In genomic region chr7:158829021-158829341, GRCh38 we compare ENCODE assay signal across 7 cellular contexts. TPM values are rescaled to one million over a fixed set of nuclear protein-coding genes. Genes with fewer than 3 reads are reported as not detected.
DNase-seq lines count a peak whose midpoint lies in the region; ATAC-seq, FAIRE-seq and TF ChIP-seq lines count a peak whose summit lies in the region.

No MANE protein-coding gene starts in this region.

- FAIRE-seq in HTR-8/SVneo (lab: Jason Lieb, UNC) (no peak), bronchial epithelial cell (lab: Jason Lieb, UNC) (no peak), kidney (lab: Jason Lieb, UNC) (no peak)

- peak overlapping the region; percentile 58 to 81 for H3K9ac ChIP-seq in kidney (ENCODE audit: low read length in 2 of 2)

- H3K4me1 ChIP-seq in kidney (ENCODE audit: control insufficient read depth in 1 of 2, insufficient read depth in 1 of 2, low read depth in 1 of 2, low read length in 2 of 2) = peaks cover 5 to 9% of the 10 kb centered on the region in 2 donors

- H3K36me3 ChIP-seq in bronchial epithelial cell (ENCODE audit: control insufficient read depth, insufficient read depth, low read length) (no peaks in the 10 kb centered on the region), kidney (ENCODE audit: control insufficient read depth in 1 of 2, insufficient read depth in 2 of 2, low read length in 2 of 2) (no peaks in the 10 kb centered on the region)

- peak overlapping the region; percentile 98 to 99 for H3K27ac ChIP-seq in kidney (ENCODE audit: low read depth in 2 of 2, low read length in 2 of 2)

- peak; percentile 58 for DNase-seq in GM04504 (ENCODE audit: low read depth)
- peak; percentile 41 for DNase-seq in HTR-8/SVneo (ENCODE audit: insufficient read length, low spot score)
- peak; percentile 55 for DNase-seq in bronchial epithelial cell (ENCODE audit: low read depth)
- no peak for DNase-seq in kidney
- DNase-seq in stimulated activated CD4-positive, alpha-beta T cell treated with anti-CD3 and anti-CD28 coated beads, Interleukin-12 subunit alpha, Interleukin-12 subunit beta, amount 100 ng/mL, for 48 hours (ENCODE audit: low read depth in 2 of 3, low spot score in 1 of 3) = peak in 2 of 3 donors; percentile 62 to 66

- TF ChIP-seq CTCF in bronchial epithelial cell (IDR thresholded peaks at IDR 0.05; ENCODE audit: insufficient read depth, low read length, severe bottlenecking) (peak; percentile 5), kidney (IDR thresholded peaks at IDR 0.05; ENCODE audit: borderline replicate concordance, extremely low read depth, insufficient read depth) (peak; percentile 6)

- peak overlapping the region; percentile 97 for H3K4me3 ChIP-seq in bronchial epithelial cell (ENCODE audit: low read depth, low read length)
- peak overlapping the region; percentile 56 to 81 for H3K4me3 ChIP-seq in kidney (ENCODE audit: low read length in 2 of 2)

- H3K9me3 ChIP-seq in kidney (ENCODE audit: control insufficient read depth in 1 of 2, low read length in 2 of 2) = no peaks in the 10 kb centered on the region

- peak; percentile 55 for ATAC-seq in GM21515 (IDR thresholded peaks at IDR 0.05; ENCODE audit: unreplicated experiment)
- peak; percentile 68 for ATAC-seq in SK-N-SH treated with all-trans-retinoic acid at 6 μM for 48 hours

- peaks cover 2% of the 10 kb centered on the region for H3K27me3 ChIP-seq in bronchial epithelial cell (ENCODE audit: control insufficient read depth, insufficient read depth, low read length)

- intact Hi-C loops in kidney (cut with DNase I) = no loop called here

TF ChIP-seq in SK-N-SH treated with all-trans-retinoic acid at 6 μM for 48 hours, 23 proteins besides CTCF, POLR2A, EP300 and RAD21:
- no peak for TF ChIP-seq CREB5 (CRISPR knock-in tag; IDR thresholded peaks at IDR 0.05; ENCODE audit: low read depth)
- no peak for TF ChIP-seq BACH2 (CRISPR knock-in tag; IDR thresholded peaks at IDR 0.05; ENCODE audit: borderline replicate concordance)

RNA-seq across cellular contexts. Expression of gene ESYT2, which starts 0.3 kb away (rescaled TPM):
- total RNA-seq in bronchial epithelial cell = 71.8 and 75.0 TPM in 2 replicates
- total RNA-seq in kidney = 95.8 TPM
- polyA plus RNA-seq in kidney (ENCODE audit: insufficient read depth, low read depth, low replicate concordance) = 19.4 TPM

RNA-seq across cellular contexts. Expression of gene DYNC2I1, which starts 27.4 kb away (rescaled TPM):
- total RNA-seq in bronchial epithelial cell (5.8 and 7.4 TPM in 2 replicates), kidney (32.0 TPM)
- 12.0 TPM for polyA plus RNA-seq in kidney (ENCODE audit: insufficient read depth, low read depth, low replicate concordance)
